In genomic region chr2:5203356-5203755, GRCh38 we compare ENCODE assay signal across 21 cellular contexts.
A peak's percentile ranks its signal among the peaks of the same experiment; 100 is the strongest.
DNase-seq lines count a peak whose midpoint lies in the region; ATAC-seq and TF ChIP-seq lines count a peak whose summit lies in the region.
"Had no signal": no experiment of that assay in that cellular context is flagged by ENCODE, and none has a peak within 500 bp of the region (broad histone marks: within the 10 kb centered on the region; RNA-seq: fewer than 3 reads in every experiment).

No MANE protein-coding gene starts in this region.

- ATAC-seq in GM21360 (IDR thresholded peaks at IDR 0.05; ENCODE audit: unreplicated experiment) (no peak), HG03432 (IDR thresholded peaks at IDR 0.05; ENCODE audit: unreplicated experiment) (no peak)
- ATAC-seq: GM12878 had no signal

- no peak overlapping the region for H3T11ph ChIP-seq in H9 (ENCODE audit: low read length)

- H3K27me3 Mint-ChIP-seq in H9 (ENCODE audit: low read depth) (no peaks in the 10 kb centered on the region), glutamatergic neuron (ENCODE audit: unreplicated experiment) (peaks cover 2% of the 10 kb centered on the region)
- H3K27me3 Mint-ChIP-seq: CD4-positive, alpha-beta T cell had no signal

- no peak overlapping the region for H3K56ac ChIP-seq in H9 (ENCODE audit: insufficient read length, low read depth, low read length)

- no peak overlapping the region for H2BK5ac ChIP-seq in H9 (ENCODE audit: insufficient read length, low read length)
- no peak overlapping the region for H2BK5ac ChIP-seq in trophoblast cell (ENCODE audit: low read depth, low read length, poor library complexity)

- no peak overlapping the region for H2BK15ac ChIP-seq in H9 (ENCODE audit: low read depth, low read length)

- H3K23me2 ChIP-seq in H9 (ENCODE audit: insufficient read length, low read depth, low read length, poor library complexity, severe bottlenecking) = no peaks in the 10 kb centered on the region

- H3K9me3 ChIP-seq in H9 (ENCODE audit: control insufficient read depth, low read depth, low read length) = no peaks in the 10 kb centered on the region
- H3K9me3 ChIP-seq in HUES64 (ENCODE audit: insufficient read depth, low read depth, low read length) = no peaks in the 10 kb centered on the region
- no peaks in the 10 kb centered on the region for H3K9me3 ChIP-seq in trophoblast cell (ENCODE audit: insufficient read depth, low read depth, low read length)
- H3K9me3 ChIP-seq: BLaER1, SJCRH30 had no signal

- H4K91ac ChIP-seq in H9 (ENCODE audit: insufficient read length, low read depth, low read length) = no peak overlapping the region
- no peak overlapping the region for H4K91ac ChIP-seq in trophoblast cell (ENCODE audit: low read depth, low read length)

- no peaks in the 10 kb centered on the region; the same call in 1 of the 2 replicates for H3K4me1 ChIP-seq in H9 (ENCODE audit: insufficient read depth, low read length)
- H3K4me1 ChIP-seq in HUES64 (ENCODE audit: insufficient read depth, low read length) = 0 out of 2 replicates have a peak, but pooled peaks cover 4% of the 10 kb centered on the region
- peaks cover 6% of the 10 kb centered on the region in 2 experiments for H3K4me1 ChIP-seq in trophoblast cell (ENCODE audit: control insufficient read depth in 1 of 2, insufficient read depth in 2 of 2, low read length in 2 of 2)
- H3K4me1 ChIP-seq: BLaER1, SJCRH30 had no signal

- no peaks in the 10 kb centered on the region for H4K20me1 ChIP-seq in H9 (ENCODE audit: control insufficient read depth, insufficient read depth, insufficient read length)
- H4K20me1 ChIP-seq: BLaER1 had no signal

- H2BK12ac ChIP-seq in H9 (ENCODE audit: insufficient read length, low read depth, low read length) (no peak overlapping the region), trophoblast cell (ENCODE audit: low read length) (no peak overlapping the region)

- H3K79me1 ChIP-seq in H9 (ENCODE audit: insufficient read depth, low read depth, low read length, poor library complexity, severe bottlenecking) (no peaks in the 10 kb centered on the region), trophoblast cell (ENCODE audit: low read length) (no peaks in the 10 kb centered on the region)

- no peak overlapping the region for H3K9ac ChIP-seq in H9 (ENCODE audit: extremely low read depth, insufficient read length, low read length)
- H3K9ac ChIP-seq in HUES64 (ENCODE audit: low read depth, low read length) = no peak overlapping the region
- no peak overlapping the region for H3K9ac ChIP-seq in trophoblast cell (ENCODE audit: low read length)
- H3K9ac ChIP-seq: BLaER1 had no signal

- no peak overlapping the region for H2BK20ac ChIP-seq in H9 (ENCODE audit: low read depth, low read length, poor library complexity, severe bottlenecking)

- H3K4me3 Mint-ChIP-seq in H9 (no peak overlapping the region), glutamatergic neuron (ENCODE audit: unreplicated experiment) (no peak overlapping the region)
- H3K4me3 Mint-ChIP-seq: CD4-positive, alpha-beta T cell had no signal

- TF ChIP-seq CTCF in H9 (conservative IDR thresholded peaks at IDR 0.05) = no peak
- no peak for TF ChIP-seq CTCF in glutamatergic neuron (IDR thresholded peaks at IDR 0.05; ENCODE audit: partially characterized antibody, unreplicated experiment)

- H3K79me2 ChIP-seq in H9 (ENCODE audit: insufficient read depth, low read length) (no peaks in the 10 kb centered on the region), trophoblast cell (ENCODE audit: control insufficient read depth, insufficient read depth, low read length, poor library complexity) (no peaks in the 10 kb centered on the region)

- H3K18ac ChIP-seq in H9 (ENCODE audit: insufficient read length, low read depth, low read length) (peak overlapping the region; percentile 15), trophoblast cell (ENCODE audit: low read length) (no peak overlapping the region)

- H3K9me3 Mint-ChIP-seq in H9 = peaks cover 2 to 3% of the 10 kb centered on the region in 2 experiments; a peak in 4 of 5 replicates
- H3K9me3 Mint-ChIP-seq in glutamatergic neuron (ENCODE audit: unreplicated experiment) = no peaks in the 10 kb centered on the region

- H3K4me2 ChIP-seq in H9 (ENCODE audit: insufficient read depth, insufficient read length, low read length) (no peak overlapping the region), trophoblast cell (ENCODE audit: low read length) (peak overlapping the region; percentile 49)
- H3K4me2 ChIP-seq: BLaER1 had no signal

- H4K12ac ChIP-seq in trophoblast cell (ENCODE audit: low read depth, low read length) = no peak overlapping the region

- no peak overlapping the region for H2BK120ac ChIP-seq in H9 (ENCODE audit: low read depth, low read length, poor library complexity, severe bottlenecking)
- H2BK120ac ChIP-seq in trophoblast cell (ENCODE audit: insufficient read depth, low read length, poor library complexity) = no peak overlapping the region

- H3K36me3 ChIP-seq in HUES64 (ENCODE audit: insufficient read depth, low read length) = no peaks in the 10 kb centered on the region
- H3K36me3 ChIP-seq in trophoblast cell (ENCODE audit: control insufficient read depth in 1 of 2, insufficient read depth in 2 of 2, low read length in 2 of 2) = no peaks in the 10 kb centered on the region
- H3K36me3 ChIP-seq: BLaER1, SJCRH30 had no signal

- DNase-seq in H9 (no peak), glutamatergic neuron (no peak), trophoblast cell (peak; percentile 76 to 81), NCI-H2081 treated with DMSO at 0.1 percent for 48 hours (lab: John Stamatoyannopoulos, UW) (no peak)
- DNase-seq: CD4-positive, alpha-beta T cell; COR-L47; DMS79; GOT3; KBM-7; NCI-H1436 treated with DMSO at 0.1 percent for 48 hours; NCI-H2029 treated with DMSO at 0.1 percent for 48 hours; NCI-H2171; NCI-H446; NCI-H526; OCI-M1; SJCRH30 had no signal

- no peak overlapping the region for H3K4me3 ChIP-seq in HUES64 (ENCODE audit: low read length)
- no peak overlapping the region for H3K4me3 ChIP-seq in trophoblast cell (ENCODE audit: low read depth, low read length)
- H3K4me3 ChIP-seq: BLaER1, GM12878, SJCRH30 had no signal

- H3K4me1 Mint-ChIP-seq in H9 (peaks cover 7 to 10% of the 10 kb centered on the region in 2 experiments; a peak in 3 of 4 replicates), glutamatergic neuron (ENCODE audit: low read depth, unreplicated experiment) (peaks cover 27% of the 10 kb centered on the region)

- H4K8ac ChIP-seq in H9 (replicated peaks; ENCODE audit: insufficient read length, low read depth, low read length) (no peak overlapping the region), trophoblast cell (ENCODE audit: low read depth, low read length) (no peak overlapping the region)

- H3K14ac ChIP-seq in H9 (ENCODE audit: insufficient read depth, low read length) = no peak overlapping the region
- no peak overlapping the region for H3K14ac ChIP-seq in trophoblast cell (ENCODE audit: low read length)

- no peak overlapping the region for H4K5ac ChIP-seq in H9 (ENCODE audit: insufficient read length, low read depth, low read length)

- no peaks in the 10 kb centered on the region for H3K36me3 Mint-ChIP-seq in H9 (ENCODE audit: insufficient read depth in 1 of 3, low read depth in 3 of 3)
- H3K36me3 Mint-ChIP-seq in glutamatergic neuron (ENCODE audit: unreplicated experiment) = peaks cover 4% of the 10 kb centered on the region

- WGBS in H9 (ENCODE audit: extremely low coverage, insufficient read length, low lambda C conversion rate) = no CpG with 5 or more reads among the region's 4 CpGs
- WGBS in HUES64 = 73% methylated on average over 4 of the region's 4 CpGs
- no CpG with 5 or more reads among the region's 4 CpGs for WGBS in trophoblast cell (ENCODE audit: extremely low coverage, insufficient coverage, insufficient read length)

- H3K4ac ChIP-seq in H9 (ENCODE audit: low read depth, low read length) (no peak overlapping the region), trophoblast cell (ENCODE audit: low read depth, low read length) (no peak overlapping the region)

- no peak overlapping the region for H3K27ac Mint-ChIP-seq in H9
- peak overlapping the region; percentile 92 for H3K27ac Mint-ChIP-seq in glutamatergic neuron (ENCODE audit: unreplicated experiment)
- H3K27ac Mint-ChIP-seq: CD4-positive, alpha-beta T cell had no signal

- H2AK5ac ChIP-seq in H9 (ENCODE audit: insufficient read length, low read length) = no peak overlapping the region
- no peak overlapping the region for H2AK5ac ChIP-seq in trophoblast cell (ENCODE audit: low read length)

- H3K23ac ChIP-seq in H9 (ENCODE audit: insufficient read length, low read depth, low read length) (no peak overlapping the region), trophoblast cell (ENCODE audit: low read length) (no peak overlapping the region)

- H2AFZ ChIP-seq in H9 (ENCODE audit: low read length) = peak overlapping the region; percentile 54
- H2AFZ ChIP-seq in trophoblast cell (ENCODE audit: insufficient read depth, low read length, poor library complexity) = no peak overlapping the region

- no peak overlapping the region for H3K27ac ChIP-seq in H9 (ENCODE audit: insufficient read length, low read depth, low read length)
- H3K27ac ChIP-seq in HUES64 (ENCODE audit: low read depth, low read length) = peak overlapping the region; percentile 43
- H3K27ac ChIP-seq in trophoblast cell (ENCODE audit: low read depth, low read length) = peak overlapping the region; percentile 20
- H3K27ac ChIP-seq: BLaER1, SJCRH30 had no signal

- no peaks in the 10 kb centered on the region; the same call in 1 of the 2 replicates for H3K27me3 ChIP-seq in H9 (ENCODE audit: insufficient read depth, low read length)
- no peaks in the 10 kb centered on the region for H3K27me3 ChIP-seq in HUES64 (ENCODE audit: insufficient read depth, low read length)
- no peaks in the 10 kb centered on the region for H3K27me3 ChIP-seq in trophoblast cell (ENCODE audit: insufficient read depth, low read length)
- H3K27me3 ChIP-seq: BLaER1, SJCRH30 had no signal

Comparison
In these comparisons a context has a peak if more than half of its experiments do, and no peak if none do; other contexts are left out.
1. DNase-seq: peak in trophoblast cell (2 of 2); none in H9 (single experiment), glutamatergic neuron (single experiment) and NCI-H2081 treated with DMSO at 0.1 percent for 48 hours (single experiment).